25 cellular contexts compared by ENCODE assay signal in genomic region chr5:13244151-13244550, GRCh38.
"Had no signal": no experiment of that assay in that cellular context is flagged by ENCODE, and none has a peak within 500 bp of the region (broad histone marks: within the 10 kb centered on the region; RNA-seq: fewer than 3 reads in every experiment).

No MANE protein-coding gene starts in this region.

- H3K4me3 ChIP-seq: left lung, lung, neural progenitor cell, ovary, right atrium auricular region, sigmoid colon, tibial nerve, uterus had no signal

- H3K27ac Mint-ChIP-seq: mesothelial cell of epicardium; naive B cell; natural killer cell; nephron progenitor cell; neural progenitor cell; progenitor cell of endocrine pancreas; stimulated activated memory B cell treated with anti-CD40 and anti-IgM and Interleukin-4, amounts not matched to agents 10 μg/mL and 1 μg/mL and 100 μg/mL, for 72 hours; stimulated activated naive CD8-positive, alpha-beta T cell treated with anti-CD3 and anti-CD28 coated beads, Interleukin-15, amount 100 ng/mL, for 72 hours; type B pancreatic cell had no signal

- ATAC-seq: left colon; left lung; natural killer cell; stimulated activated memory B cell treated with anti-CD40 and anti-IgM and Interleukin-4, amounts not matched to agents 10 μg/mL and 1 μg/mL and 100 μg/mL, for 72 hours; stimulated activated naive CD8-positive, alpha-beta T cell treated with anti-CD3 and anti-CD28 coated beads, Interleukin-15, amount 100 ng/mL, for 72 hours had no signal

- H3K36me3 Mint-ChIP-seq: mesothelial cell of epicardium; naive B cell; natural killer cell; neural progenitor cell; stimulated activated memory B cell treated with anti-CD40 and anti-IgM and Interleukin-4, amounts not matched to agents 10 μg/mL and 1 μg/mL and 100 μg/mL, for 72 hours; type B pancreatic cell had no signal

- H3K9me3 ChIP-seq: right atrium auricular region, sigmoid colon, uterus had no signal

- H3K4me1 Mint-ChIP-seq: naive B cell; natural killer cell; stimulated activated memory B cell treated with anti-CD40 and anti-IgM and Interleukin-4, amounts not matched to agents 10 μg/mL and 1 μg/mL and 100 μg/mL, for 72 hours; stimulated activated naive CD8-positive, alpha-beta T cell treated with anti-CD3 and anti-CD28 coated beads, Interleukin-15, amount 100 ng/mL, for 72 hours had no signal

- H3K4me3 Mint-ChIP-seq: mesothelial cell of epicardium; naive B cell; natural killer cell; nephron progenitor cell; neural progenitor cell; stimulated activated memory B cell treated with anti-CD40 and anti-IgM and Interleukin-4, amounts not matched to agents 10 μg/mL and 1 μg/mL and 100 μg/mL, for 72 hours; stimulated activated naive CD8-positive, alpha-beta T cell treated with anti-CD3 and anti-CD28 coated beads, Interleukin-15, amount 100 ng/mL, for 72 hours; type B pancreatic cell had no signal

- H3K9ac ChIP-seq: neural progenitor cell had no signal

- H3K27ac ChIP-seq: left lung, neural progenitor cell, ovary, right atrium auricular region, sigmoid colon, tibial nerve, uterus had no signal

- H3K36me3 ChIP-seq: left lung, neural progenitor cell, ovary, right atrium auricular region, sigmoid colon, tibial nerve, uterus had no signal

- H3K4me2 ChIP-seq: neural progenitor cell had no signal

- H3K9me3 Mint-ChIP-seq: mesothelial cell of epicardium, type B pancreatic cell had no signal

- H3K27me3 ChIP-seq: left lung, neural progenitor cell, ovary, right atrium auricular region, sigmoid colon, tibial nerve, uterus had no signal

- H3K4me1 ChIP-seq: left lung, right atrium auricular region, sigmoid colon, tibial nerve, uterus had no signal

- H3K27me3 Mint-ChIP-seq: naive B cell; progenitor cell of endocrine pancreas; stimulated activated memory B cell treated with anti-CD40 and anti-IgM and Interleukin-4, amounts not matched to agents 10 μg/mL and 1 μg/mL and 100 μg/mL, for 72 hours; stimulated activated naive CD8-positive, alpha-beta T cell treated with anti-CD3 and anti-CD28 coated beads, Interleukin-15, amount 100 ng/mL, for 72 hours; type B pancreatic cell had no signal

- H2AFZ ChIP-seq: neural progenitor cell had no signal

- DNase-seq: hippocampal formation; left colon; mesendoderm; naive B cell; natural killer cell; nephron progenitor cell; ovary; sigmoid colon; small intestine; stimulated activated CD4-positive, alpha-beta T cell treated with anti-CD3 and anti-CD28 coated beads, Interleukin-1b, Interleukin-23, amount 100 ng/mL, for 48 hours; stimulated activated CD4-positive, alpha-beta T cell treated with anti-CD3 and anti-CD28 coated beads, Interleukin-2, amount 100 ng/mL, for 48 hours; stimulated activated CD4-positive, alpha-beta T cell treated with anti-CD3 and anti-CD28 coated beads, Interleukin-4, amount 100 ng/mL, for 4 hours; stimulated activated CD8-positive, alpha-beta memory T cell treated with anti-CD3 and anti-CD28 coated beads, Interleukin-4, amount 100 ng/mL, for 48 hours; stimulated activated naive CD4-positive, alpha-beta T cell treated with Interleukin-2 at 50 U/mL for 16 hours; stimulated activated naive CD8-positive, alpha-beta T cell treated with anti-CD3 and anti-CD28 coated beads, Interleukin-15, amount 100 ng/mL, for 72 hours; uterus had no signal
